Comparison of ENCODE assay signal across 20 cellular contexts in genomic region chr20:57133926-57134650, GRCh38.
DNase-seq lines count a peak whose midpoint lies in the region; ATAC-seq and TF ChIP-seq lines count a peak whose summit lies in the region.
"Had no signal": no experiment of that assay in that cellular context is flagged by ENCODE, and none has a peak within 500 bp of the region (broad histone marks: within the 10 kb centered on the region; RNA-seq: fewer than 3 reads in every experiment).

No MANE protein-coding gene starts in this region.

- H3K4me3 ChIP-seq in fibroblast of villous mesenchyme (ENCODE audit: low read depth, low read length) (no peak overlapping the region), smooth muscle cell (no peak overlapping the region), BE2C (ENCODE audit: low read depth, low read length) (no peak overlapping the region)
- H3K4me3 ChIP-seq: BLaER1, GM23338 had no signal

- H3K4me3 Mint-ChIP-seq in activated naive CD8-positive, alpha-beta T cell treated with anti-CD3 and anti-CD28 coated beads, Interleukin-2, amount 50 U/mL, for 24 hours, result no peak overlapping the region
- H3K4me3 Mint-ChIP-seq: CD8-positive, alpha-beta memory T cell; GM23338; T-cell had no signal

- no peak for TF ChIP-seq CTCF in fibroblast of villous mesenchyme (IDR thresholded peaks at IDR 0.05; ENCODE audit: insufficient read depth, low read depth, low read length)
- TF ChIP-seq CTCF in smooth muscle cell (IDR thresholded peaks at IDR 0.05; ENCODE audit: borderline replicate concordance, insufficient read depth, poor library complexity, severe bottlenecking), result no peak
- TF ChIP-seq CTCF in BE2C (IDR thresholded peaks at IDR 0.05; ENCODE audit: low read depth, low read length), result no peak

- DNase-seq in GM04504 (ENCODE audit: low read depth), result peak; percentile 3
- peak; percentile 6 for DNase-seq in NCI-H69 (lab: John Stamatoyannopoulos, UW)
- peak; percentile 38 for DNase-seq in fibroblast of villous mesenchyme (ENCODE audit: low read depth)
- DNase-seq in smooth muscle cell (lab: John Stamatoyannopoulos, UW; ENCODE audit: unreplicated experiment), result no peak
- no peak for DNase-seq in activated naive CD8-positive, alpha-beta T cell treated with anti-CD3 and anti-CD28 coated beads, Interleukin-2, amount 50 U/mL, for 24 hours
- DNase-seq in BE2C, result no peak
- no peak for DNase-seq in medulla oblongata (ENCODE audit: extremely low spot score)
- DNase-seq: CD8-positive, alpha-beta memory T cell; DMS79 treated with DMSO at 0.1 percent for 48 hours; GDM1; KG1; NCI-H1105; NCI-H187; NCI-H446; Right ventricle myocardium superior; SK-N-SH; T-cell had no signal

- H3K36me3 Mint-ChIP-seq in activated naive CD8-positive, alpha-beta T cell treated with anti-CD3 and anti-CD28 coated beads, Interleukin-2, amount 50 U/mL, for 24 hours (ENCODE audit: low read depth), result no peaks in the 10 kb centered on the region
- H3K36me3 Mint-ChIP-seq: CD8-positive, alpha-beta memory T cell; T-cell had no signal

- no peaks in the 10 kb centered on the region for H3K27me3 ChIP-seq in smooth muscle cell (ENCODE audit: low read depth)
- H3K27me3 ChIP-seq in BE2C, result 0 out of 2 replicates have a peak, but pooled peaks cover 4% of the 10 kb centered on the region
- H3K27me3 ChIP-seq: BLaER1 had no signal

- no peaks in the 10 kb centered on the region for H3F3A ChIP-seq in smooth muscle cell (ENCODE audit: low read depth)

- peak overlapping the region; percentile 7 for H3K4me2 ChIP-seq in smooth muscle cell
- H3K4me2 ChIP-seq: BLaER1, GM23338, SK-N-SH had no signal

- peak overlapping the region; percentile 44 for H2AFZ ChIP-seq in smooth muscle cell (ENCODE audit: low read depth)

- H3K27ac Mint-ChIP-seq in activated naive CD8-positive, alpha-beta T cell treated with anti-CD3 and anti-CD28 coated beads, Interleukin-2, amount 50 U/mL, for 24 hours, result no peak overlapping the region
- H3K27ac Mint-ChIP-seq: GM23338, T-cell had no signal

- H4K20me1 ChIP-seq in smooth muscle cell (ENCODE audit: low read depth), result no peaks in the 10 kb centered on the region
- H4K20me1 ChIP-seq: BLaER1 had no signal

- H3K4me1 ChIP-seq in smooth muscle cell (ENCODE audit: low read depth), result no peaks in the 10 kb centered on the region
- H3K4me1 ChIP-seq in BE2C, result no peaks in the 10 kb centered on the region

- H3K9me3 Mint-ChIP-seq in activated naive CD8-positive, alpha-beta T cell treated with anti-CD3 and anti-CD28 coated beads, Interleukin-2, amount 50 U/mL, for 24 hours, result no peaks in the 10 kb centered on the region
- H3K9me3 Mint-ChIP-seq: CD8-positive, alpha-beta memory T cell; GM23338; T-cell had no signal

- H3K9me3 ChIP-seq in smooth muscle cell (replicated peaks; ENCODE audit: low read depth) (no peaks in the 10 kb centered on the region), BE2C (no peaks in the 10 kb centered on the region)
- H3K9me3 ChIP-seq: BLaER1, SK-N-SH had no signal

- H3K27ac ChIP-seq in smooth muscle cell (ENCODE audit: low read depth), result no peak overlapping the region
- H3K27ac ChIP-seq: BLaER1 had no signal

- peaks cover 7% of the 10 kb centered on the region for H3K27me3 Mint-ChIP-seq in activated naive CD8-positive, alpha-beta T cell treated with anti-CD3 and anti-CD28 coated beads, Interleukin-2, amount 50 U/mL, for 24 hours

- H3K79me2 ChIP-seq in smooth muscle cell (ENCODE audit: low read depth), result no peaks in the 10 kb centered on the region

- H3K36me3 ChIP-seq in smooth muscle cell (ENCODE audit: low read depth), result no peaks in the 10 kb centered on the region
- no peaks in the 10 kb centered on the region for H3K36me3 ChIP-seq in BE2C
- H3K36me3 ChIP-seq: BLaER1 had no signal

- no peak overlapping the region for H3K9ac ChIP-seq in smooth muscle cell (ENCODE audit: low read depth)
- H3K9ac ChIP-seq: BLaER1, SK-N-SH had no signal

- WGBS in smooth muscle cell (ENCODE audit: low lambda C conversion rate), result 40% methylated on average over 14 of the region's 14 CpGs

- no peaks in the 10 kb centered on the region for H3K4me1 Mint-ChIP-seq in activated naive CD8-positive, alpha-beta T cell treated with anti-CD3 and anti-CD28 coated beads, Interleukin-2, amount 50 U/mL, for 24 hours
- H3K4me1 Mint-ChIP-seq: CD8-positive, alpha-beta memory T cell; T-cell had no signal

- ATAC-seq in activated naive CD8-positive, alpha-beta T cell treated with anti-CD3 and anti-CD28 coated beads, Interleukin-2, amount 50 U/mL, for 24 hours, result no peak
- ATAC-seq: GM23338, Panc1, T-cell had no signal

Comparison
In these comparisons a context has a peak if more than half of its experiments do, and no peak if none do; other contexts are left out.
1. DNase-seq: peak in GM04504 (single experiment), NCI-H69 (single experiment) and fibroblast of villous mesenchyme (single experiment); none in smooth muscle cell (single experiment), activated naive CD8-positive, alpha-beta T cell treated with anti-CD3 and anti-CD28 coated beads, Interleukin-2, amount 50 U/mL, for 24 hours (single experiment), BE2C (single experiment) and medulla oblongata (single experiment).